Comparison of ENCODE assay signal across 17 cellular contexts in the genomic region with DNA sequence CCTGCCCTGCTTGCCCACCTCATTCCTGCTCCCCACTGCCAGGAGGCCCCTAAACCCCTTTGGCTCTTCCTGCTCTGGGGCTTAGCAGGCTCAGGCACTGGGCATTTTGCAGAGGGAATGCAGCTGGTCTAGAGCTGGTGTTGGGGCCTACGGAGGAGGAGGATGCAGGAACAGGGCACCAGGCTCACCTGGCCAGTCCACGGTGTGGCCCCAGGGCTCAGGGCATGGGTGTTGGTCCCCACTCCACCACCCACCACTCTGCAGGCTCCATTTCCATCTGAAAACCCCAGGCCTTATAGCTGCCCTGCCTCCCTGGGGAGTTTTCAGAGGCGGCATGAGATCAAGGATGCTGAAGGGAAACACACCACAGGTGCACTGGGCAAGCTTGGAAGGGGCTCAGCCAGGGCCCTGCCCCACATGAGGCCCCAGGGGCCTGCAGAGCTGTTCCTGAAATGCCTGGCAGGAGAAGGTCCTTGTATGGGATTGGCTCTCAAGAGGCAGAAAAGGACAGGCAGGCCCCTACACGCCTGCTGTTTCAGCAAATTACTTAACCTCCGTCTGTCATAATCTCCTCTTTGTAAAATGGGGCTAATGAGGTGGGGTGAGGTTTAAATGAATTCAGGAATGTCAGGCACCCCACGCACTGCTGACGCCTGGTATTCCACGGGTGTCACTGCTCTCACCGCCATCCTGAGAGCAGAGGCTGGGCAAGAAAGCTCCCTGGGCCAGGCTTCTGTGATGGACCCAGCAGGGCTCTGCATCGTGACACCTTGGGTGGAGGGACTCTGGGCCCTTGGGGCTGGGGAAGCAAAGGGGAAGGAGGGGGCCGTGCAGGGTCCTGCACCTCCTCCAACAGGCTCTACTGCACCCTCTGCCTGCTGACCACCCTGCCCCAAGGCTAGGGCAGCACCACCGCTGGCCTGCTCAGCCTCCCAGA. TPM values are rescaled to one million over a fixed set of nuclear protein-coding genes. Genes with fewer than 3 reads are reported as not detected.
A peak's percentile ranks its signal among the peaks of the same experiment; 100 is the strongest.
DNase-seq lines count a peak whose midpoint lies in the region; ATAC-seq and TF ChIP-seq lines count a peak whose summit lies in the region.
"Had no signal": no experiment of that assay in that cellular context is flagged by ENCODE, and none has a peak within 500 bp of the region (broad histone marks: within the 10 kb centered on the region; RNA-seq: fewer than 3 reads in every experiment).

No MANE protein-coding gene starts in this region.

- H3K27ac Mint-ChIP-seq in activated CD8-positive, alpha-beta T cell treated with anti-CD3 and anti-CD28 coated beads, Interleukin-2, amount 10 ng/mL, durations not matched to agents 7 days and 5 days, result no peak overlapping the region
- H3K27ac Mint-ChIP-seq: activated CD4-positive, alpha-beta T cell treated with anti-CD3 and anti-CD28 coated beads for 36 hours had no signal

- H3K36me3 ChIP-seq in HAP-1 (replicated peaks), result no peaks in the 10 kb centered on the region
- no peaks in the 10 kb centered on the region for H3K36me3 ChIP-seq in upper lobe of right lung
- H3K36me3 ChIP-seq: BLaER1 treated with 17β-estradiol and CSF1 and Interleukin-3, amounts not matched to agents 10 nM and 100 nM; pancreas had no signal

- H3K4me3 ChIP-seq in HAP-1, result no peak overlapping the region
- no peak overlapping the region for H3K4me3 ChIP-seq in upper lobe of right lung
- H3K4me3 ChIP-seq: BLaER1 treated with 17β-estradiol and CSF1 and Interleukin-3, amounts not matched to agents 10 nM and 100 nM; body of pancreas; hepatocyte; pancreas had no signal

- H3K9me3 Mint-ChIP-seq in activated CD8-positive, alpha-beta T cell treated with anti-CD3 and anti-CD28 coated beads, Interleukin-2, amount 10 ng/mL, durations not matched to agents 7 days and 5 days (ENCODE audit: insufficient read depth), result no peaks in the 10 kb centered on the region

- H3K4me1 Mint-ChIP-seq in activated CD8-positive, alpha-beta T cell treated with anti-CD3 and anti-CD28 coated beads, Interleukin-2, amount 10 ng/mL, durations not matched to agents 7 days and 5 days (ENCODE audit: low read depth), result no peaks in the 10 kb centered on the region
- H3K4me1 Mint-ChIP-seq: activated CD4-positive, alpha-beta T cell treated with anti-CD3 and anti-CD28 coated beads for 36 hours had no signal

- POLR2A ChIA-PET in RWPE1 (lab: Yijun Ruan, JAX; ENCODE audit: low non-redundant PET), result interaction anchor here (0.6 kb wide), 1 partner anchor 46 kb away, joined by 3 read pairs; no protein-coding TSS in a partner anchor
- POLR2A ChIA-PET in activated CD8-positive, alpha-beta T cell treated with anti-CD3 and anti-CD28 coated beads, Interleukin-2, amount 10 ng/mL, durations not matched to agents 7 days and 5 days (lab: Charles Lee), result no interaction called here

- no peak overlapping the region for H3K4me3 Mint-ChIP-seq in activated CD8-positive, alpha-beta T cell treated with anti-CD3 and anti-CD28 coated beads, Interleukin-2, amount 10 ng/mL, durations not matched to agents 7 days and 5 days
- H3K4me3 Mint-ChIP-seq: activated CD4-positive, alpha-beta T cell treated with anti-CD3 and anti-CD28 coated beads for 36 hours had no signal

- CTCF ChIA-PET in RWPE1 (lab: Yijun Ruan, JAX), result interaction anchor here (0.6 to 1.0 kb wide), 3 partner anchors 8 to 12 kb away, joined by 3 to 6 read pairs (median 4); no protein-coding TSS in a partner anchor
- CTCF ChIA-PET in activated CD8-positive, alpha-beta T cell treated with anti-CD3 and anti-CD28 coated beads, Interleukin-2, amount 10 ng/mL, durations not matched to agents 7 days and 5 days (lab: Charles Lee), result no interaction called here

- intact Hi-C loops in upper lobe of right lung (cut with DNase I), result no loop called here

- DNase-seq in D341Med (ENCODE audit: low spot score) (peak; percentile 27), HAP-1 (ENCODE audit: low spot score in 2 of 2) (peak; percentile 63 to 66), RWPE1 (ENCODE audit: low spot score) (peak; percentile 88), mesenteric fat pad (ENCODE audit: low spot score) (peak; percentile 79), upper lobe of right lung (no peak), omental fat pad (ENCODE audit: low spot score) (no peak)
- DNase-seq in activated CD8-positive, alpha-beta T cell treated with anti-CD3 and anti-CD28 coated beads, Interleukin-2, amount 10 ng/mL, durations not matched to agents 7 days and 5 days, result no peak
- DNase-seq: activated CD4-positive, alpha-beta T cell treated with anti-CD3 and anti-CD28 coated beads for 36 hours; body of pancreas had no signal

- no peaks in the 10 kb centered on the region for H3K36me3 Mint-ChIP-seq in activated CD8-positive, alpha-beta T cell treated with anti-CD3 and anti-CD28 coated beads, Interleukin-2, amount 10 ng/mL, durations not matched to agents 7 days and 5 days (ENCODE audit: low read depth)

- no peaks in the 10 kb centered on the region for H3K9me3 ChIP-seq in HAP-1
- H3K9me3 ChIP-seq in upper lobe of right lung, result no peaks in the 10 kb centered on the region
- H3K9me3 ChIP-seq: BLaER1 treated with 17β-estradiol and CSF1 and Interleukin-3, amounts not matched to agents 10 nM and 100 nM; body of pancreas; pancreas had no signal

- no peaks in the 10 kb centered on the region for H3K27me3 Mint-ChIP-seq in activated CD8-positive, alpha-beta T cell treated with anti-CD3 and anti-CD28 coated beads, Interleukin-2, amount 10 ng/mL, durations not matched to agents 7 days and 5 days (ENCODE audit: low read depth)
- H3K27me3 Mint-ChIP-seq: activated CD4-positive, alpha-beta T cell treated with anti-CD3 and anti-CD28 coated beads for 36 hours had no signal

- TF ChIP-seq CTCF in RWPE1 (conservative IDR thresholded peaks at IDR 0.05; ENCODE audit: low read depth), result no peak
- TF ChIP-seq CTCF in upper lobe of right lung (IDR thresholded peaks at IDR 0.05), result no peak
- TF ChIP-seq CTCF in omental fat pad (IDR thresholded peaks at IDR 0.05), result no peak

- H3K4me1 ChIP-seq in HAP-1 (peaks cover 11% of the 10 kb centered on the region), upper lobe of right lung (peaks cover 11% of the 10 kb centered on the region)
- H3K4me1 ChIP-seq: pancreas had no signal

- ATAC-seq in GM19023 (IDR thresholded peaks at IDR 0.05; ENCODE audit: unreplicated experiment) (no peak), upper lobe of right lung (no peak), omental fat pad (ENCODE audit: low FRiP score) (no peak)
- ATAC-seq in activated CD8-positive, alpha-beta T cell treated with anti-CD3 and anti-CD28 coated beads, Interleukin-2, amount 10 ng/mL, durations not matched to agents 7 days and 5 days, result no peak
- ATAC-seq: activated CD4-positive, alpha-beta T cell treated with anti-CD3 and anti-CD28 coated beads for 36 hours; body of pancreas; pancreas had no signal

- H3K27ac ChIP-seq in RWPE1, result peak overlapping the region; percentile 96
- no peak overlapping the region for H3K27ac ChIP-seq in upper lobe of right lung
- H3K27ac ChIP-seq: BLaER1 treated with 17β-estradiol and CSF1 and Interleukin-3, amounts not matched to agents 10 nM and 100 nM; body of pancreas; hepatocyte; pancreas had no signal

- in situ Hi-C loops in HAP-1 (cut with MboI; ENCODE audit: low sequenced_read_pairs), result no loop called here

- H3K27me3 ChIP-seq in HAP-1 (ENCODE audit: low read depth) (no peaks in the 10 kb centered on the region), upper lobe of right lung (no peaks in the 10 kb centered on the region)
- H3K27me3 ChIP-seq: BLaER1 treated with 17β-estradiol and CSF1 and Interleukin-3, amounts not matched to agents 10 nM and 100 nM; body of pancreas; hepatocyte; pancreas had no signal

RNA-seq across cellular contexts. Expression of a gene that starts 9.3 kb away (rescaled TPM):
- not detected for total RNA-seq in mesenteric fat pad
- total RNA-seq in upper lobe of right lung, result not detected
- total RNA-seq in omental fat pad, result under 1 TPM in 1 of 4 donors, not detected in 3; 0.28 TPM
- not detected for total RNA-seq in activated CD8-positive, alpha-beta T cell treated with anti-CD3 and anti-CD28 coated beads, Interleukin-2, amount 10 ng/mL, durations not matched to agents 7 days and 5 days
- total RNA-seq: activated CD4-positive, alpha-beta T cell treated with anti-CD3 and anti-CD28 coated beads for 36 hours; endothelial cell of umbilical vein; lung microvascular endothelial cell; M059J; OCI-LY7; pancreas had no signal

RNA-seq across cellular contexts. Expression of a gene that starts 41.0 kb away (rescaled TPM):
- 1.3 TPM for total RNA-seq in mesenteric fat pad
- 10.5 TPM for total RNA-seq in upper lobe of right lung
- total RNA-seq in omental fat pad, result 1 to 10 TPM; 2.3 to 4.9 (median 3.3) TPM
- not detected for total RNA-seq in activated CD8-positive, alpha-beta T cell treated with anti-CD3 and anti-CD28 coated beads, Interleukin-2, amount 10 ng/mL, durations not matched to agents 7 days and 5 days
- total RNA-seq: activated CD4-positive, alpha-beta T cell treated with anti-CD3 and anti-CD28 coated beads for 36 hours; M059J had no signal

RNA-seq across cellular contexts. Expression of a gene that starts 58.5 kb away (rescaled TPM):
- total RNA-seq in mesenteric fat pad, result 107 TPM
- 134 TPM for total RNA-seq in upper lobe of right lung
- 100 to 1,000 TPM in 3 of 4 donors, 10 to 100 TPM in 1; 92.1 to 143 (median 111) TPM for total RNA-seq in omental fat pad
- 10 to 100 TPM; 25.1 to 27.4 TPM for total RNA-seq in activated CD8-positive, alpha-beta T cell treated with anti-CD3 and anti-CD28 coated beads, Interleukin-2, amount 10 ng/mL, durations not matched to agents 7 days and 5 days

Comparison
In these comparisons a context has a peak if more than half of its experiments do, and no peak if none do; other contexts are left out.
1. DNase-seq: peak in D341Med (single experiment), HAP-1 (2 of 2), RWPE1 (single experiment) and mesenteric fat pad (single experiment); none in upper lobe of right lung (single experiment), omental fat pad (single experiment) and activated CD8-positive, alpha-beta T cell treated with anti-CD3 and anti-CD28 coated beads, Interleukin-2, amount 10 ng/mL, durations not matched to agents 7 days and 5 days (single experiment).